ENCODE assay signal across 1 cellular context in genomic region chr5:36442352-36442751, GRCh38.
TF ChIP-seq lines count a peak whose summit lies in the region.

No MANE protein-coding gene starts in this region.

TF ChIP-seq in K562, 482 proteins besides CTCF, POLR2A, EP300 and RAD21 (continued from another document and continues in another):
- TF ChIP-seq ZNF449 (CRISPR knock-in tag; IDR thresholded peaks at IDR 0.05) (peak; percentile 61; the same call in 1 of the 2 replicates), PTTG1 (tag; IDR thresholded peaks at IDR 0.05; ENCODE audit: low read depth) (peak; percentile 87), HNRNPH1 (optimal IDR thresholded peaks at IDR 0.05; ENCODE audit: low read depth, low read length) (no peak), ZEB2 (IDR thresholded peaks at IDR 0.05) (peak; percentile 95), CREB1 (IDR thresholded peaks at IDR 0.05) (0 out of 2 replicates have a peak, but pooled peaks have one; percentile 28), CREB1 (CRISPR knock-in tag; IDR thresholded peaks at IDR 0.05) (no peak), ZNF311 (CRISPR knock-in tag; IDR thresholded peaks at IDR 0.05) (peak; percentile 88), DMBX1 (CRISPR knock-in tag; IDR thresholded peaks at IDR 0.05; ENCODE audit: borderline replicate concordance) (peak; percentile 99), SPI1 (IDR thresholded peaks at IDR 0.05; ENCODE audit: borderline replicate concordance, low read depth, low read length) (no peak), NR2F6 (CRISPR knock-in tag; IDR thresholded peaks at IDR 0.05) (no peak), CXXC5 (CRISPR knock-in tag; IDR thresholded peaks at IDR 0.05) (peak; percentile 81), ZNF764 (CRISPR knock-in tag; IDR thresholded peaks at IDR 0.05; ENCODE audit: low read depth) (0 out of 2 replicates have a peak, but pooled peaks have one; percentile 45), CTBP1 (IDR thresholded peaks at IDR 0.05; ENCODE audit: borderline replicate concordance) (peak; percentile 90), NRF1 (conservative IDR thresholded peaks at IDR 0.05 in 1 of 2, IDR thresholded peaks at IDR 0.05 in 1 of 2) (no peak; a peak in 1 of 4 replicates), ZNF146 (CRISPR knock-in tag; IDR thresholded peaks at IDR 0.05; ENCODE audit: unreplicated experiment) (no peak), HMBOX1 (IDR thresholded peaks at IDR 0.05) (peak; percentile 82), PRDM10 (IDR thresholded peaks at IDR 0.05; ENCODE audit: partially characterized antibody) (peak; percentile 82), ZMIZ1 (IDR thresholded peaks at IDR 0.05; ENCODE audit: low read depth in 2 of 2, low read length in 2 of 2) (peak in 1 of 2 experiments; percentile 49; a peak in 1 of 4 replicates), ZFPM2 (CRISPR knock-in tag; IDR thresholded peaks at IDR 0.05) (no peak), PHB2 (IDR thresholded peaks at IDR 0.05; ENCODE audit: low read depth) (peak; percentile 73; the same call in 1 of the 2 replicates), GTF2A2 (tag; IDR thresholded peaks at IDR 0.05) (0 out of 2 replicates have a peak, but pooled peaks have one; percentile 82), HOMEZ (CRISPR knock-in tag; IDR thresholded peaks at IDR 0.05) (peak; percentile 39; the same call in 1 of the 2 replicates), ZFP36 (IDR thresholded peaks at IDR 0.05; ENCODE audit: low read depth, low read length, partially characterized antibody) (peak; percentile 76), SOX6 (IDR thresholded peaks at IDR 0.05) (peak; percentile 87), DPF2 (IDR thresholded peaks at IDR 0.05) (peak; percentile 87), ZNF354B (CRISPR knock-in tag; IDR thresholded peaks at IDR 0.05) (0 out of 2 replicates have a peak, but pooled peaks have one; percentile 44), ESRRA (IDR thresholded peaks at IDR 0.05; ENCODE audit: borderline replicate concordance, low read depth) (peak; percentile 20; the same call in 1 of the 2 replicates), ZNF77 (CRISPR knock-in tag; IDR thresholded peaks at IDR 0.05) (no peak), ZNF696 (CRISPR knock-in tag; conservative IDR thresholded peaks at IDR 0.05) (no peak), SMARCA4 (IDR thresholded peaks at IDR 0.05) (peak; percentile 86), ZNF830 (CRISPR knock-in tag; IDR thresholded peaks at IDR 0.05) (no peak), NCOR1 (IDR thresholded peaks at IDR 0.05) (peak; percentile 89), CREB3 (tag; conservative IDR thresholded peaks at IDR 0.05; ENCODE audit: low read depth) (peak; percentile 97), ZBTB1 (CRISPR knock-in tag; IDR thresholded peaks at IDR 0.05; ENCODE audit: borderline replicate concordance, low read depth) (no peak), CLOCK (CRISPR knock-in tag; IDR thresholded peaks at IDR 0.05; ENCODE audit: borderline replicate concordance) (peak; percentile 83; the same call in 1 of the 2 replicates), ZNF584 (CRISPR knock-in tag; IDR thresholded peaks at IDR 0.05; ENCODE audit: low read depth) (peak; percentile 58; the same call in 1 of the 2 replicates)
- TF ChIP-seq, protein P1, sequence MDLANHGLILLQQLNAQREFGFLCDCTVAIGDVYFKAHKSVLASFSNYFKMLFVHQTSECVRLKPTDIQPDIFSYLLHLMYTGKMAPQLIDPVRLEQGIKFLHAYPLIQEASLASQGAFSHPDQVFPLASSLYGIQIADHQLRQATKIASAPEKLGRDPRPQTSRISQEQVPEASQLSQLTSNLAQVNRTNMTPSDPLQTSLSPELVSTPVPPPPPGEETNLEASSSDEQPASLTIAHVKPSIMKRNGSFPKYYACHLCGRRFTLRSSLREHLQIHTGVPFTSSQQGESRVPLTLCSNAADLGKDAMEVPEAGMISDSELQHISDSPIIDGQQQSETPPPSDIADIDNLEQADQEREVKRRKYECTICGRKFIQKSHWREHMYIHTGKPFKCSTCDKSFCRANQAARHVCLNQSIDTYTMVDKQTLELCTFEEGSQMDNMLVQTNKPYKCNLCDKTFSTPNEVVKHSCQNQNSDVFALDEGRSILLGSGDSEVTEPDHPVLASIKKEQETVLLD (IDR thresholded peaks at IDR 0.05): peak; percentile 84; the same call in 1 of the 2 replicates
- TF ChIP-seq, protein P2, sequence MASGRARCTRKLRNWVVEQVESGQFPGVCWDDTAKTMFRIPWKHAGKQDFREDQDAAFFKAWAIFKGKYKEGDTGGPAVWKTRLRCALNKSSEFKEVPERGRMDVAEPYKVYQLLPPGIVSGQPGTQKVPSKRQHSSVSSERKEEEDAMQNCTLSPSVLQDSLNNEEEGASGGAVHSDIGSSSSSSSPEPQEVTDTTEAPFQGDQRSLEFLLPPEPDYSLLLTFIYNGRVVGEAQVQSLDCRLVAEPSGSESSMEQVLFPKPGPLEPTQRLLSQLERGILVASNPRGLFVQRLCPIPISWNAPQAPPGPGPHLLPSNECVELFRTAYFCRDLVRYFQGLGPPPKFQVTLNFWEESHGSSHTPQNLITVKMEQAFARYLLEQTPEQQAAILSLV (tag; IDR thresholded peaks at IDR 0.05): peak; percentile 52; the same call in 1 of the 2 replicates
- TF ChIP-seq, protein P3, sequence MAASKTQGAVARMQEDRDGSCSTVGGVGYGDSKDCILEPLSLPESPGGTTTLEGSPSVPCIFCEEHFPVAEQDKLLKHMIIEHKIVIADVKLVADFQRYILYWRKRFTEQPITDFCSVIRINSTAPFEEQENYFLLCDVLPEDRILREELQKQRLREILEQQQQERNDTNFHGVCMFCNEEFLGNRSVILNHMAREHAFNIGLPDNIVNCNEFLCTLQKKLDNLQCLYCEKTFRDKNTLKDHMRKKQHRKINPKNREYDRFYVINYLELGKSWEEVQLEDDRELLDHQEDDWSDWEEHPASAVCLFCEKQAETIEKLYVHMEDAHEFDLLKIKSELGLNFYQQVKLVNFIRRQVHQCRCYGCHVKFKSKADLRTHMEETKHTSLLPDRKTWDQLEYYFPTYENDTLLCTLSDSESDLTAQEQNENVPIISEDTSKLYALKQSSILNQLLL (CRISPR knock-in tag; IDR thresholded peaks at IDR 0.05; ENCODE audit: borderline replicate concordance): no peak
